In the genomic region with DNA sequence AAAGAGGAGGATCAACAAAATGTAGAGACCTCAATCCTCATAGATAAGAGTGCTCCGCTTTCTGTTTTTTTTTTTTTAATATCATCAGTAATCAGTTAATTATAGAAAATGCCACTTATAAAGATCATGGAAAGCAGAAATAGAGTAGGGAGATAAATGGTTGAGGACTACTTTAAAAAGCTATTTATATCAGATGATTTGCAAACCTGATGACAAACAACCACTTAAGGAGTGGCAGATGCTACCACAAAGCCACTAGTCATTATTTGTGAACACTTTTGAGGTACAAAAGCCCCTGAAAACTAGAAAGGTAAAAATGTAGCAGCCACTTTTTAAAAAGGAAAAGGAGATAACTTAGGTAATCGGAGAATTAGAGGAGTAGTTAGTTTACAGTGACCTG, we compare ENCODE assay signal across 30 cellular contexts.
"Had no signal": no experiment of that assay in that cellular context is flagged by ENCODE, and none has a peak within 500 bp of the region (broad histone marks: within the 10 kb centered on the region; RNA-seq: fewer than 3 reads in every experiment).

No MANE protein-coding gene starts in this region.

- FAIRE-seq: endometrium, endothelial cell of umbilical vein had no signal

- H3K4me1 ChIP-seq: ascending aorta, breast epithelium, colonic mucosa, esophagus squamous epithelium, gastroesophageal sphincter had no signal

- DNase-seq: activated CD4-positive, alpha-beta memory T cell treated with anti-CD3 and anti-CD28 coated beads, Interleukin-2, amount 10 ng/mL, durations not matched to agents 7 days and 5 days; activated CD4-positive, alpha-beta T cell treated with anti-CD3 and anti-CD28 coated beads for 1 hour; activated CD4-positive, alpha-beta T cell treated with anti-CD3 and anti-CD28 coated beads for 4 hours; activated CD4-positive, alpha-beta T cell treated with anti-CD3 and anti-CD28 coated beads, Interleukin-2, amount 10 ng/mL, durations not matched to agents 7 days and 5 days; activated CD4-positive, alpha-beta T cell treated with anti-CD3 and anti-CD28 coated beads, Interleukin-2, amount 50 U/mL, for 4 hours; activated CD8-positive, alpha-beta memory T cell treated with anti-CD3 and anti-CD28 coated beads, Interleukin-2, amount 50 U/mL, for 48 hours; activated gamma-delta T cell; activated naive CD4-positive, alpha-beta T cell; activated naive CD4-positive, alpha-beta T cell treated with anti-CD3 and anti-CD28 coated beads, Interleukin-2, amount 10 ng/mL, durations not matched to agents 7 days and 5 days; activated naive CD8-positive, alpha-beta T cell treated with anti-CD3 and anti-CD28 coated beads, Interleukin-2, amount 10 ng/mL, durations not matched to agents 7 days and 5 days; activated T-cell treated with anti-CD3 and anti-CD28 coated beads for 4 hours; activated T-cell treated with anti-CD3 and anti-CD28 coated beads, Interleukin-2, amount 50 U/mL, for 24 hours; activated T-cell treated with anti-CD3 and anti-CD28 coated beads, Interleukin-2, amount 50 U/mL, for 72 hours; central memory CD4-positive, alpha-beta T cell; cerebellar nuclear complex; colonic mucosa; effector CD8-positive, alpha-beta T cell; esophagus squamous epithelium; foreskin melanocyte; heart right ventricle; T-helper 2 cell had no signal

- H3K9me3 ChIP-seq: ascending aorta, breast epithelium, colonic mucosa, esophagus squamous epithelium, gastroesophageal sphincter, heart right ventricle had no signal

- H3K27ac ChIP-seq: ascending aorta, breast epithelium, cardiac muscle cell, colonic mucosa, epithelial cell of prostate, esophagus squamous epithelium, gastroesophageal sphincter, heart right ventricle had no signal

- H3K27me3 ChIP-seq: ascending aorta, breast epithelium, cardiac muscle cell, colonic mucosa, esophagus squamous epithelium, gastroesophageal sphincter, heart right ventricle had no signal

- H3K36me3 ChIP-seq: breast epithelium, cardiac muscle cell, colonic mucosa had no signal

- H3K4me3 ChIP-seq: ascending aorta, breast epithelium, cardiac muscle cell, colonic mucosa, esophagus squamous epithelium, gastroesophageal sphincter, heart right ventricle had no signal

- ATAC-seq: activated naive CD4-positive, alpha-beta T cell treated with anti-CD3 and anti-CD28 coated beads, Interleukin-2, amount 50 U/mL, for 72 hours; activated T-cell treated with anti-CD3 and anti-CD28 coated beads, Interleukin-2, amount 50 U/mL, for 72 hours; gastroesophageal sphincter; heart right ventricle; WTC11 had no signal
